Comparison of ENCODE assay signal across 9 cellular contexts in the genomic region with DNA sequence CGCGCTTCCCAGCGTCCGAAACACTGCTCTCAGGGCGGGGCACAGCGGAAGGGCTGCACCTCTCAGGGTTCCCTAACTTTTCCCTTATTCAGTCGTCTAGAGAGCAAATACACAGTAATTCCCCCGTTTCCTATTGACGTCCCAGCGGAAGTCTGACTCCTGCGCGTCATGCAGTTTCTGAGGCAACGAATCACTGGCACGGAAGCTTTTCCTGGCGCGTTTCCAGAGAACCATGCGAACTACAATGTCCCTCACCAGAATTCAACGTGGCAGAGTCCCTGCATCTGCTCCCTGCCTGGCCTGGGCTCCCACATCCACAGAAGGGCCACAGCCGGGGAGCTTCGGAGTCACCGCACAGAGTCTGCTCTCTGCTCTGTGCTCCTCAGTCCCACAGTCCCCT. TPM values are rescaled to one million over a fixed set of nuclear protein-coding genes. Genes with fewer than 3 reads are reported as not detected.
"Had no signal": no experiment of that assay in that cellular context is flagged by ENCODE, and none has a peak within 500 bp of the region (broad histone marks: within the 10 kb centered on the region; RNA-seq: fewer than 3 reads in every experiment).

No MANE protein-coding gene starts in this region.

RNA-seq across cellular contexts. Expression of a gene that starts 6.0 kb away (rescaled TPM):
- total RNA-seq: fibroblast of villous mesenchyme, gastrocnemius medialis, hepatocyte, left ventricle myocardium superior, mammary epithelial cell, myocyte, neural crest cell, progenitor cell of endocrine pancreas, temporal lobe had no signal
- polyA plus RNA-seq: hepatocyte, mammary epithelial cell had no signal
